8 cellular contexts compared by ENCODE assay signal in the genomic region with DNA sequence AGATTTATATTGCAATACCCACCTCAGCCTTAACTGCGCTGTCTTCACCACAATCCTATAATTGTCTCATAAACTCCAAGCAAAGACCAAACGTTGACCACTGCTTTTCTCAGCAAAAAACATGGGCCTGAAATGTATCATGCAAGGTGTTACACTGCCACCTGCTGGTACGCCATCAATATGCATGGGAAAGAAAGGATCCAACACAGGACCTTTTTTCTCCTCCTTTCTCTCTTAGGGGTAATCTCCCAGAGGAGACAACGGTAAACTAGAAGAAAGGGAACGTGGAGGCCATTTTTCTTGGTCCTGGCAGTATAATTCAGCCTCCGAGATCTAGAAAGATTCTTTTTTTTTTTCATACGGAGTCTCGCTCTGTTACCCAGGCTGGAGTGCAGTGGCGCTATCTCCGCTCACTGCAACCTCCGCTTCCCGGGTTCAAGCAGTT.
DNase-seq lines count a peak whose midpoint lies in the region; ATAC-seq and TF ChIP-seq lines count a peak whose summit lies in the region.

No MANE protein-coding gene starts in this region.

- H3K4me3 ChIP-seq in kidney epithelial cell (ENCODE audit: low read depth, low read length) = no peak overlapping the region

- TF ChIP-seq CTCF in kidney epithelial cell (IDR thresholded peaks at IDR 0.05; ENCODE audit: insufficient read depth, low read length, poor library complexity, severe bottlenecking) = peak; percentile 78

- DNase-seq in A172 (ENCODE audit: low spot score) = peak; percentile 88
- peak; percentile 82 for DNase-seq in NCI-H2227 treated with DMSO at 0.1 percent for 48 hours (lab: John Stamatoyannopoulos, UW)
- peak; percentile 48 to 82 (median 60) for DNase-seq in activated CD4-positive, CD25-positive, alpha-beta regulatory T cell (lab: John Stamatoyannopoulos, UW)
- peak; percentile 76 for DNase-seq in central memory CD4-positive, alpha-beta T cell
- DNase-seq in kidney epithelial cell (ENCODE audit: low read depth) = peak; percentile 66
- peak; percentile 67 for DNase-seq in stimulated activated CD4-positive, alpha-beta T cell treated with anti-CD3 and anti-CD28 coated beads, Interleukin-2, amount 100 ng/mL, for 4 hours (ENCODE audit: low read depth)

- peak; percentile 89 for ATAC-seq in GM18511 (IDR thresholded peaks at IDR 0.05; ENCODE audit: unreplicated experiment)
- peak; percentile 90 for ATAC-seq in HG03139 (IDR thresholded peaks at IDR 0.05; ENCODE audit: unreplicated experiment)

- no peaks in the 10 kb centered on the region for H3K36me3 ChIP-seq in kidney epithelial cell (ENCODE audit: control insufficient read depth, insufficient read depth, low read length)

- peaks cover 2% of the 10 kb centered on the region for H3K27me3 ChIP-seq in kidney epithelial cell (ENCODE audit: control insufficient read depth, insufficient read depth, low read length)
